8 cellular contexts compared by ENCODE assay signal in the genomic region with DNA sequence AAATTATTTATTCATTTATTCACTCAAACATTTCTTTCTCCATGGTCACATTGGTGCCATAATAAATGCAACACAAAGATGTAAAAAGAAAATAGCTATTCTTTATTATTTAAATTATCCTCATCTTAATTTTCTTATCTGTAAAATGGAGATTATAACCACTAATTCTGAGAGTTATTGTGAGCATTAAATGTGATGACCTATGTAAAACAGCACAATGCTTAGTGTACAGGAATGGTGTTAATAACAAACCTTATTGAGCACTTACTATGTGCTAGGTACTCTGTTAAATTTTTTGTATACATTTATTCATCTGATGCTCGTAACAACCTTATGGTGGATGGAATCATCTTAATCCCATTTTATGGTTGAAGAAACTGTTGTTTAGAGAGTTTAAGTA.
"Had no signal": no experiment of that assay in that cellular context is flagged by ENCODE, and none has a peak within 500 bp of the region (broad histone marks: within the 10 kb centered on the region; RNA-seq: fewer than 3 reads in every experiment).

No MANE protein-coding gene starts in this region.

- ATAC-seq: GM23338, K562 had no signal

- H3K4me3 ChIP-seq: GM23338, K562 had no signal

- H2AFZ ChIP-seq: GM23338 had no signal

- H3K4me3 Mint-ChIP-seq: GM23338, H9 had no signal

- H3K27ac Mint-ChIP-seq: GM23338 had no signal

- H3K4me1 Mint-ChIP-seq: GM23338, H9 had no signal

- H3K9me3 Mint-ChIP-seq: GM23338, H9 had no signal

- H3K4me2 ChIP-seq: GM23338 had no signal

- DNase-seq: H9, HCEC 1CT, KG1 had no signal

- FAIRE-seq: H1, H54, HTR-8/SVneo, K562 had no signal
